In genomic region chr3:17491601-17492000, GRCh38 we compare ENCODE assay signal across 12 cellular contexts.
DNase-seq lines count a peak whose midpoint lies in the region; ATAC-seq and TF ChIP-seq lines count a peak whose summit lies in the region.
"Had no signal": no experiment of that assay in that cellular context is flagged by ENCODE, and none has a peak within 500 bp of the region (broad histone marks: within the 10 kb centered on the region; RNA-seq: fewer than 3 reads in every experiment).

No MANE protein-coding gene starts in this region.

- intact Hi-C loops in naive thymus-derived CD4-positive, alpha-beta T cell (cut with micrococcal nuclease) = no loop called here

- no peak overlapping the region for H3K4me3 ChIP-seq in cardiac fibroblast (replicated peaks in 1 of 2; ENCODE audit: low read depth in 2 of 2, low read length in 2 of 2)
- H3K4me3 ChIP-seq in kidney epithelial cell (ENCODE audit: low read depth, low read length) = no peak overlapping the region
- no peak overlapping the region for H3K4me3 ChIP-seq in naive thymus-derived CD4-positive, alpha-beta T cell (ENCODE audit: low read length)
- H3K4me3 ChIP-seq: pancreas, tibial nerve had no signal

- no peak for ATAC-seq in naive thymus-derived CD4-positive, alpha-beta T cell
- no peak for ATAC-seq in GM21528 (IDR thresholded peaks at IDR 0.05; ENCODE audit: low FRiP score, unreplicated experiment)
- ATAC-seq in HG02973 (IDR thresholded peaks at IDR 0.05; ENCODE audit: unreplicated experiment) = no peak
- ATAC-seq: pancreas had no signal

- peaks cover 18 to 56% (median 43%) of the 10 kb centered on the region in 5 donors for H3K36me3 Mint-ChIP-seq in naive thymus-derived CD4-positive, alpha-beta T cell

- no peak overlapping the region for H3K27ac ChIP-seq in naive thymus-derived CD4-positive, alpha-beta T cell (ENCODE audit: low read depth, low read length)
- H3K27ac ChIP-seq: pancreas, tibial nerve had no signal

- TF ChIP-seq CTCF in cardiac fibroblast (IDR thresholded peaks at IDR 0.05; ENCODE audit: low read depth, low read length) (no peak), kidney epithelial cell (IDR thresholded peaks at IDR 0.05; ENCODE audit: insufficient read depth, low read length, poor library complexity, severe bottlenecking) (no peak)

- H3K9me3 ChIP-seq in naive thymus-derived CD4-positive, alpha-beta T cell (ENCODE audit: control insufficient read depth in 2 of 3, low read length in 3 of 3) = no peaks in the 10 kb centered on the region
- H3K9me3 ChIP-seq: pancreas had no signal

- H3K36me3 ChIP-seq in kidney epithelial cell (ENCODE audit: control insufficient read depth, insufficient read depth, low read length) = no peaks in the 10 kb centered on the region
- H3K36me3 ChIP-seq in naive thymus-derived CD4-positive, alpha-beta T cell (ENCODE audit: control insufficient read depth in 2 of 3, insufficient read depth in 3 of 3, low read length in 3 of 3) = no peaks in the 10 kb centered on the region
- H3K36me3 ChIP-seq: pancreas had no signal

- H3K27ac Mint-ChIP-seq in naive thymus-derived CD4-positive, alpha-beta T cell = peak overlapping the region in 1 of 9 donors; percentile 17

- H3K27me3 Mint-ChIP-seq in naive thymus-derived CD4-positive, alpha-beta T cell = no peaks in the 10 kb centered on the region

- peaks cover 4 to 54% (median 27%) of the 10 kb centered on the region in 11 donors for H3K9me3 Mint-ChIP-seq in naive thymus-derived CD4-positive, alpha-beta T cell

- DNase-seq in Caki2 (ENCODE audit: low read depth) (peak; percentile 20), M059J (ENCODE audit: low read depth) (peak; percentile 81), cardiac fibroblast (ENCODE audit: low read depth in 2 of 2) (peak; percentile 70 to 85), kidney epithelial cell (ENCODE audit: low read depth) (peak; percentile 34), medulla oblongata (ENCODE audit: extremely low spot score) (no peak)
- DNase-seq in naive thymus-derived CD4-positive, alpha-beta T cell = no peak
- DNase-seq: activated gamma-delta T cell, caudate nucleus, pancreas had no signal

- peaks cover 0 to 6% (median 0%) of the 10 kb centered on the region in 7 donors for H3K4me1 Mint-ChIP-seq in naive thymus-derived CD4-positive, alpha-beta T cell

- POLR2A ChIA-PET in naive thymus-derived CD4-positive, alpha-beta T cell (lab: Charles Lee) = no interaction called here

- no peaks in the 10 kb centered on the region for H3K4me1 ChIP-seq in naive thymus-derived CD4-positive, alpha-beta T cell (ENCODE audit: control insufficient read depth in 2 of 2, insufficient read depth in 2 of 2, low read length in 2 of 2)
- H3K4me1 ChIP-seq: pancreas, tibial nerve had no signal

- in situ Hi-C loops in Caki2 (cut with HindIII; ENCODE audit: low pct_unique_long_range_greater_than_20kb, low sequenced_read_pairs) = no loop called here

- H3K4me3 Mint-ChIP-seq in naive thymus-derived CD4-positive, alpha-beta T cell = no peak overlapping the region

- CTCF ChIA-PET in naive thymus-derived CD4-positive, alpha-beta T cell (lab: Charles Lee) = no interaction called here

- H3K27me3 ChIP-seq in kidney epithelial cell (ENCODE audit: control insufficient read depth, insufficient read depth, low read length) = no peaks in the 10 kb centered on the region
- no peaks in the 10 kb centered on the region for H3K27me3 ChIP-seq in naive thymus-derived CD4-positive, alpha-beta T cell (ENCODE audit: control insufficient read depth in 2 of 2, insufficient read depth in 2 of 2, low read length in 2 of 2)
- H3K27me3 ChIP-seq: pancreas, tibial nerve had no signal

Comparison
In these comparisons a context has a peak if more than half of its experiments do, and no peak if none do; other contexts are left out.
1. DNase-seq: peak in Caki2 (single experiment), M059J (single experiment), cardiac fibroblast (2 of 2) and kidney epithelial cell (single experiment); none in medulla oblongata (single experiment) and naive thymus-derived CD4-positive, alpha-beta T cell (0 of 9).